ENCODE assay signal across 9 cellular contexts in genomic region chr1:207025144-207025880, GRCh38. TPM values are rescaled to one million over a fixed set of nuclear protein-coding genes. Genes with fewer than 3 reads are reported as not detected.
DNase-seq lines count a peak whose midpoint lies in the region; TF ChIP-seq lines count a peak whose summit lies in the region.
"Had no signal": no experiment of that assay in that cellular context is flagged by ENCODE, and none has a peak within 500 bp of the region (broad histone marks: within the 10 kb centered on the region; RNA-seq: fewer than 3 reads in every experiment).

No MANE protein-coding gene starts in this region.

- H3K27me3 ChIP-seq in endodermal cell (ENCODE audit: control insufficient read depth, insufficient read depth, low read length, poor library complexity, severe bottlenecking) (peaks cover 25% of the 10 kb centered on the region), mesenchymal stem cell (ENCODE audit: control insufficient read depth in 1 of 2, insufficient read depth in 1 of 2, low read length in 2 of 2) (no peaks in the 10 kb centered on the region)
- H3K27me3 ChIP-seq: BLaER1 had no signal

- no peaks in the 10 kb centered on the region for H3K9me3 ChIP-seq in endodermal cell (ENCODE audit: control insufficient read depth, low read length)
- no peaks in the 10 kb centered on the region for H3K9me3 ChIP-seq in mesenchymal stem cell (ENCODE audit: control insufficient read depth, low read length)
- H3K9me3 ChIP-seq: BLaER1 had no signal

- H3K4me1 ChIP-seq in endodermal cell (ENCODE audit: control insufficient read depth, insufficient read depth, low read length): peaks cover 20% of the 10 kb centered on the region
- H3K4me1 ChIP-seq in mesenchymal stem cell (ENCODE audit: control insufficient read depth, insufficient read depth, low read depth, low read length): peaks cover 22% of the 10 kb centered on the region
- H3K4me1 ChIP-seq: BLaER1 had no signal

- H3K27me3 Mint-ChIP-seq in endodermal cell (ENCODE audit: insufficient read depth): peaks cover 8% of the 10 kb centered on the region

- DNase-seq in ACHN (peak; percentile 57), NCI-H226 (peak; percentile 70), endodermal cell (peak; percentile 83), mesenchymal stem cell (peak; percentile 41), NCI-H748 (lab: John Stamatoyannopoulos, UW; ENCODE audit: unreplicated experiment) (no peak), GM13976 (ENCODE audit: low spot score) (no peak), activated T-cell treated with anti-CD3 and anti-CD28 coated beads for 4 hours (no peak), middle frontal gyrus (ENCODE audit: extremely low spot score, low spot score) (no peak)

- H3K79me1 ChIP-seq in mesenchymal stem cell (replicated peaks; ENCODE audit: low read length, poor library complexity, severe bottlenecking): no peaks in the 10 kb centered on the region

- peak overlapping the region; percentile 33 for H2BK15ac ChIP-seq in mesenchymal stem cell (ENCODE audit: low read depth, poor library complexity, severe bottlenecking)

- no peak overlapping the region for H2AFZ ChIP-seq in mesenchymal stem cell (ENCODE audit: low read depth, low read length)

- peak overlapping the region; percentile 77 for H2BK5ac ChIP-seq in mesenchymal stem cell (ENCODE audit: low read depth, low read length, poor library complexity, severe bottlenecking)

- H3K36me3 ChIP-seq in endodermal cell (ENCODE audit: control insufficient read depth, insufficient read depth, low read length) (no peaks in the 10 kb centered on the region), mesenchymal stem cell (ENCODE audit: control insufficient read depth in 1 of 2, insufficient read depth in 2 of 2, low read depth in 1 of 2, low read length in 2 of 2) (no peaks in the 10 kb centered on the region)
- H3K36me3 ChIP-seq: BLaER1 had no signal

- WGBS in endodermal cell (ENCODE audit: insufficient coverage in 1 of 2, insufficient read length in 1 of 2), 2 experiments: 46 to 54% methylated on average over 5 of the region's 5 CpGs
- 49% methylated on average over 4 of the region's 5 CpGs for WGBS in mesenchymal stem cell

- no peak for TF ChIP-seq CTCF in endodermal cell (conservative IDR thresholded peaks at IDR 0.05)
- no peak for TF ChIP-seq CTCF in GM13976 (IDR thresholded peaks at IDR 0.05; ENCODE audit: borderline replicate concordance, control extremely low read depth, extremely low read depth, insufficient read depth, missing control alignments)

- peak overlapping the region; percentile 26 to 83 for H3K18ac ChIP-seq in mesenchymal stem cell (ENCODE audit: low read depth in 1 of 2, low read length in 2 of 2)

- H3K4me1 Mint-ChIP-seq in endodermal cell: peaks cover 53% of the 10 kb centered on the region

- H3K4me3 ChIP-seq in endodermal cell (ENCODE audit: low read length): no peak overlapping the region
- no peak overlapping the region for H3K4me3 ChIP-seq in mesenchymal stem cell (ENCODE audit: insufficient read depth in 1 of 2, low read depth in 1 of 2, low read length in 2 of 2)
- H3K4me3 ChIP-seq: BLaER1 had no signal

- H3K23ac ChIP-seq in mesenchymal stem cell (ENCODE audit: low read length in 2 of 2): no peak overlapping the region

- no peaks in the 10 kb centered on the region for H3K36me3 Mint-ChIP-seq in endodermal cell (ENCODE audit: low read depth)

- peak overlapping the region; percentile 19 for H4K91ac ChIP-seq in mesenchymal stem cell (ENCODE audit: low read length)

- no peak overlapping the region for H3K4me3 Mint-ChIP-seq in endodermal cell

- in situ Hi-C loops in ACHN (cut with HindIII; ENCODE audit: low pct_ligation_motif_present, low pct_unique_long_range_greater_than_20kb, low sequenced_read_pairs): no loop called here
- in situ Hi-C loops in GM13976 (cut with MboI; ENCODE audit: low sequenced_read_pairs, unreplicated experiment): no loop called here

- peak overlapping the region; percentile 87 for H4K8ac ChIP-seq in mesenchymal stem cell (ENCODE audit: low read length)

- H2BK120ac ChIP-seq in mesenchymal stem cell (ENCODE audit: low read depth, low read length): peak overlapping the region; percentile 6

- peak overlapping the region; percentile 93 for H2AK5ac ChIP-seq in mesenchymal stem cell (ENCODE audit: low read length, severe bottlenecking)

- H3K9me3 Mint-ChIP-seq in endodermal cell: no peaks in the 10 kb centered on the region

- H3K27ac ChIP-seq in endodermal cell (ENCODE audit: low read depth, low read length) (no peak overlapping the region), mesenchymal stem cell (ENCODE audit: low read length, poor library complexity, severe bottlenecking) (peak overlapping the region; percentile 99)
- H3K27ac ChIP-seq: BLaER1 had no signal

- peak overlapping the region in 1 of 2 experiments; percentile 72 for H3K14ac ChIP-seq in mesenchymal stem cell (ENCODE audit: low read length in 2 of 2)

- peak overlapping the region; percentile 33 for H3K4me2 ChIP-seq in mesenchymal stem cell (ENCODE audit: low read length, poor library complexity, severe bottlenecking)
- H3K4me2 ChIP-seq: BLaER1 had no signal

- no peak overlapping the region for H3K27ac Mint-ChIP-seq in endodermal cell

- no peak overlapping the region for H3K9ac ChIP-seq in endodermal cell (ENCODE audit: extremely low read depth, low read length, poor library complexity, severe bottlenecking)
- no peak overlapping the region for H3K9ac ChIP-seq in mesenchymal stem cell (ENCODE audit: low read length)
- H3K9ac ChIP-seq: BLaER1 had no signal

- H2BK12ac ChIP-seq in mesenchymal stem cell (ENCODE audit: low read length in 2 of 2): peak overlapping the region in 1 of 2 experiments; percentile 29

- no peak overlapping the region for H3K4ac ChIP-seq in mesenchymal stem cell (ENCODE audit: low read depth in 1 of 2, low read length in 2 of 2)

RNA-seq across cellular contexts. Expression of gene C1orf116, which starts 7.2 kb away (rescaled TPM):
- under 1 TPM; 0.55 to 0.60 TPM for total RNA-seq in endodermal cell
- polyA plus RNA-seq in endodermal cell (2013, experiment 1 of 2): 0.21 TPM
- polyA plus RNA-seq in endodermal cell (2013, experiment 2 of 2): 0.12 TPM
- polyA plus RNA-seq in mesenchymal stem cell (2013, experiment 1 of 2): 0.01 TPM
- polyA plus RNA-seq in mesenchymal stem cell (2013, experiment 2 of 2): 0.01 TPM

RNA-seq across cellular contexts. Expression of gene YOD1, which starts 25.7 kb away (rescaled TPM):
- 10 to 100 TPM; 10.8 to 18.8 TPM for total RNA-seq in endodermal cell
- polyA plus RNA-seq in endodermal cell (2013, experiment 1 of 2): 13.6 TPM
- polyA plus RNA-seq in endodermal cell (2013, experiment 2 of 2): 12.5 TPM
- polyA plus RNA-seq in mesenchymal stem cell (2013, experiment 1 of 2): 2.7 TPM
- polyA plus RNA-seq in mesenchymal stem cell (2013, experiment 2 of 2): 2.7 TPM

RNA-seq across cellular contexts. Expression of gene PFKFB2, which starts 27.8 kb away (rescaled TPM):
- total RNA-seq in endodermal cell: 10 to 100 TPM; 11.2 to 13.4 TPM
- polyA plus RNA-seq in endodermal cell (2013, experiment 1 of 2): 5.9 TPM
- 5.1 TPM for polyA plus RNA-seq in endodermal cell (2013, experiment 2 of 2)
- polyA plus RNA-seq in mesenchymal stem cell (2013, experiment 1 of 2): 3.6 TPM
- 3.4 TPM for polyA plus RNA-seq in mesenchymal stem cell (2013, experiment 2 of 2)

RNA-seq across cellular contexts. Expression of gene FCAMR, which starts 55.1 kb away (rescaled TPM):
- not detected for total RNA-seq in endodermal cell
- polyA plus RNA-seq in endodermal cell (2013, experiment 1 of 2): not detected
- polyA plus RNA-seq in endodermal cell (2013, experiment 2 of 2): not detected
- not detected for polyA plus RNA-seq in mesenchymal stem cell (2013, experiment 1 of 2)
- not detected for polyA plus RNA-seq in mesenchymal stem cell (2013, experiment 2 of 2)

Comparison
In these comparisons a context has a peak if more than half of its experiments do, and no peak if none do; other contexts are left out.
1. DNase-seq: peak in ACHN (single experiment), NCI-H226 (single experiment), endodermal cell (single experiment) and mesenchymal stem cell (single experiment); none in NCI-H748 (single experiment), GM13976 (single experiment), activated T-cell treated with anti-CD3 and anti-CD28 coated beads for 4 hours (single experiment) and middle frontal gyrus (single experiment).